Comparison of ENCODE assay signal across 8 cellular contexts in genomic region chr15:45402162-45402954, GRCh38. TPM values are rescaled to one million over a fixed set of nuclear protein-coding genes. Genes with fewer than 3 reads are reported as not detected.
DNase-seq lines count a peak whose midpoint lies in the region; ATAC-seq and TF ChIP-seq lines count a peak whose summit lies in the region.

No MANE protein-coding gene starts in this region.

- peaks cover 4 to 38% of the 10 kb centered on the region in 2 donors for H3K4me1 ChIP-seq in left lung

- intact Hi-C loops in CD14-positive monocyte (cut with micrococcal nuclease), result loop anchor here (2.0 to 10.0 kb wide), 5 partner anchors 98 to 236 kb away; no protein-coding TSS in a partner anchor
- intact Hi-C loops in left lung (cut with DNase I), result no loop called here

- H3K27me3 Mint-ChIP-seq in CD14-positive monocyte (ENCODE audit: low read depth in 3 of 3), result no peaks in the 10 kb centered on the region

- H3K9me3 ChIP-seq in left lung, result no peaks in the 10 kb centered on the region

- peak overlapping the region; percentile 89 to 95 (median 92) for H3K27ac Mint-ChIP-seq in CD14-positive monocyte

- peaks cover 0 to 3% (median 0%) of the 10 kb centered on the region in 7 donors for H3K9me3 Mint-ChIP-seq in CD14-positive monocyte

- H3K4me1 Mint-ChIP-seq in CD14-positive monocyte, result peaks cover 29% of the 10 kb centered on the region

- peak overlapping the region; percentile 68 to 85 for H3K4me3 ChIP-seq in left lung

- no peak for TF ChIP-seq CTCF in CD14-positive monocyte (IDR thresholded peaks at IDR 0.05)
- TF ChIP-seq CTCF in left lung (IDR thresholded peaks at IDR 0.05), result no peak

- peak overlapping the region; percentile 90 to 94 for H3K4me3 Mint-ChIP-seq in CD14-positive monocyte

- no peaks in the 10 kb centered on the region for H3K27me3 ChIP-seq in left lung

- H3K36me3 ChIP-seq in left lung, result peaks cover 0 to 23% of the 10 kb centered on the region in 2 donors

- peaks cover 20 to 22% of the 10 kb centered on the region in 2 donors for H3K36me3 Mint-ChIP-seq in CD14-positive monocyte

- ATAC-seq in GM19395 (IDR thresholded peaks at IDR 0.05; ENCODE audit: unreplicated experiment), result peak; percentile 86
- ATAC-seq in HG03558 (IDR thresholded peaks at IDR 0.05; ENCODE audit: extremely low read depth, unreplicated experiment), result peak; percentile 74
- ATAC-seq in left lung, result peak; percentile 96

- DNase-seq in CD14-positive monocyte (ENCODE audit: low spot score), result peak; percentile 97
- DNase-seq in NCI-H748 (lab: John Stamatoyannopoulos, UW; ENCODE audit: unreplicated experiment), result peak; percentile 98
- peak; percentile 92 to 93 for DNase-seq in activated CD4-positive, alpha-beta T cell treated with anti-CD3 and anti-CD28 coated beads, Interleukin-2, amount 50 U/mL, for 24 hours (ENCODE audit: low read depth in 1 of 2, low spot score in 1 of 2)
- DNase-seq in dermis blood vessel endothelial cell, result peak; percentile 99
- DNase-seq in left lung, result peak; percentile 96 to 98
- DNase-seq in stimulated activated CD4-positive, alpha-beta T cell treated with anti-CD3 and anti-CD28 coated beads, Interleukin-2, amount 100 ng/mL, for 4 hours (ENCODE audit: low read depth), result peak; percentile 93

- peak overlapping the region; percentile 90 to 98 for H3K27ac ChIP-seq in left lung

RNA-seq across cellular contexts. Expression of gene GATM, which starts 24.0 kb away (rescaled TPM):
- polyA plus RNA-seq in CD14-positive monocyte, result 1 to 10 TPM in 1 of 2 donors, under 1 TPM in 1; 0.89 to 1.5 TPM
- total RNA-seq in dermis blood vessel endothelial cell (0.23 and 0.34 TPM in 2 replicates), left lung (1 to 10 TPM; 5.4 to 6.8 TPM)

Comparison
In these comparisons a context has a peak if more than half of its experiments do, and no peak if none do; other contexts are left out.
1. Peak in every context shown above with its lines: DNase-seq, ATAC-seq, H3K4me3 ChIP-seq and H3K27ac ChIP-seq.
2. intact Hi-C loops: an anchor here in CD14-positive monocyte (2.0 to 10.0 kb wide); none called in left lung.